ENCODE assay signal across 16 cellular contexts in the genomic region with DNA sequence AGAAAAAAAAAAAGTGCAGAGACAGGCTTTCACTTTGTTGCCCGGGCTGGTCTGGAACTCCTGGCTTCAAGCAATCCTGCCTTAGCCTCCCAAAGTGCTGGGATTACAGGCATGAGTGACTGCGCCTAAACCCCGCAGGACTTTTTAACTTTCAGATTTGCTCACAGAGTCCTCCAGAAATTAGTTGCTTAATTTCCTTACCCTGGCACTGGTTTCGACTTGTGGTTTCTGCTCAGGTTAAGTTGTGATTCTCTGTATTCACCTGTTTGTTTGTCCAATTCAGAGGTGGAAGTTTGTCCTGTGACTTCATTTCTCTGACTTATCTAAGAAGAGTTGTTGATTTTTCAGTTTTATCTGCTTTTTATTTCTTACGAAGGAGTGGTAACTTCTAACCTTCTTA.
A peak's percentile ranks its signal among the peaks of the same experiment; 100 is the strongest.
DNase-seq lines count a peak whose midpoint lies in the region; ATAC-seq and TF ChIP-seq lines count a peak whose summit lies in the region.
"Had no signal": no experiment of that assay in that cellular context is flagged by ENCODE, and none has a peak within 500 bp of the region (broad histone marks: within the 10 kb centered on the region; RNA-seq: fewer than 3 reads in every experiment).

No MANE protein-coding gene starts in this region.

- no peaks in the 10 kb centered on the region for H3K36me3 Mint-ChIP-seq in activated CD4-positive, alpha-beta T cell treated with anti-CD3 and anti-CD28 coated beads, Interleukin-2, amount 10 ng/mL, durations not matched to agents 7 days and 5 days (ENCODE audit: low read depth)
- H3K36me3 Mint-ChIP-seq in activated CD4-positive, alpha-beta T cell treated with anti-CD3 and anti-CD28 coated beads, Interleukin-2, amount 10 ng/mL, durations not matched to agents 24 days and 14 days (ENCODE audit: low read depth) = no peaks in the 10 kb centered on the region
- H3K36me3 Mint-ChIP-seq: CD4-positive, CD25-positive, alpha-beta regulatory T cell had no signal

- TF ChIP-seq CTCF in OCI-LY3 (IDR thresholded peaks at IDR 0.05; ENCODE audit: low read depth, low read length) = no peak
- no peak for TF ChIP-seq CTCF in gastroesophageal sphincter (IDR thresholded peaks at IDR 0.05)
- no peak for TF ChIP-seq CTCF in prostate gland (IDR thresholded peaks at IDR 0.05)

- no peak for DNase-seq in activated CD4-positive, alpha-beta T cell treated with anti-CD3 and anti-CD28 coated beads, Interleukin-2, amount 10 ng/mL, durations not matched to agents 7 days and 5 days
- DNase-seq in activated CD4-positive, alpha-beta T cell treated with anti-CD3 and anti-CD28 coated beads, Interleukin-2, amount 10 ng/mL, durations not matched to agents 24 days and 14 days = no peak
- DNase-seq in activated T-cell treated with anti-CD3 and anti-CD28 coated beads, Interleukin-2, amount 50 U/mL, for 48 hours = no peak
- DNase-seq in SKM-1 treated with dmso at 0.1 percent for 144 hours (lab: John Stamatoyannopoulos, UW; ENCODE audit: unreplicated experiment) = no peak
- DNase-seq in prostate gland (ENCODE audit: low spot score) = no peak
- DNase-seq: AML-193; CD4-positive, CD25-positive, alpha-beta regulatory T cell; DMS53; IMR-90; KBM-7 had no signal

- H3K27ac ChIP-seq in OCI-LY3 (ENCODE audit: low read length) (peak overlapping the region; percentile 26; the same call in 1 of the 2 replicates), gastroesophageal sphincter (no peak overlapping the region), prostate gland (no peak overlapping the region)
- H3K27ac ChIP-seq: 22Rv1; BLaER1 treated with 17β-estradiol and CSF1 and Interleukin-3, amounts not matched to agents 10 nM and 100 nM had no signal

- H3K4me1 ChIP-seq in OCI-LY3 (ENCODE audit: low read length) (peaks cover 35% of the 10 kb centered on the region), gastroesophageal sphincter (no peaks in the 10 kb centered on the region), prostate gland (replicated peaks) (no peaks in the 10 kb centered on the region)
- H3K4me1 ChIP-seq: HAP-1 had no signal

- peak overlapping the region; percentile 31 for H3K27ac Mint-ChIP-seq in activated CD4-positive, alpha-beta T cell treated with anti-CD3 and anti-CD28 coated beads, Interleukin-2, amount 10 ng/mL, durations not matched to agents 7 days and 5 days
- no peak overlapping the region for H3K27ac Mint-ChIP-seq in activated CD4-positive, alpha-beta T cell treated with anti-CD3 and anti-CD28 coated beads, Interleukin-2, amount 10 ng/mL, durations not matched to agents 24 days and 14 days
- H3K27ac Mint-ChIP-seq: CD4-positive, CD25-positive, alpha-beta regulatory T cell had no signal

- WGBS in gastroesophageal sphincter (ENCODE audit: low coverage in 1 of 2), 2 donors = 85 to 90% methylated on average over 5 of the region's 5 CpGs
- WGBS in prostate gland = 93% methylated on average over 5 of the region's 5 CpGs

- H3K9me3 ChIP-seq in OCI-LY3 (ENCODE audit: insufficient read depth, low read length) (no peaks in the 10 kb centered on the region), gastroesophageal sphincter (peaks cover 0 to 10% (median 0%) of the 10 kb centered on the region in 3 donors), prostate gland (no peaks in the 10 kb centered on the region)

- peak overlapping the region; percentile 65 for H3K4me2 ChIP-seq in OCI-LY3 (ENCODE audit: low read length)
- H3K4me2 ChIP-seq: BLaER1 treated with 17β-estradiol and CSF1 and Interleukin-3, amounts not matched to agents 10 nM and 100 nM had no signal

- H3K9ac ChIP-seq in OCI-LY3 (ENCODE audit: low read length) = no peak overlapping the region
- H3K9ac ChIP-seq: BLaER1 treated with 17β-estradiol and CSF1 and Interleukin-3, amounts not matched to agents 10 nM and 100 nM had no signal

- H3K27me3 Mint-ChIP-seq in activated CD4-positive, alpha-beta T cell treated with anti-CD3 and anti-CD28 coated beads, Interleukin-2, amount 10 ng/mL, durations not matched to agents 7 days and 5 days = no peaks in the 10 kb centered on the region
- H3K27me3 Mint-ChIP-seq in activated CD4-positive, alpha-beta T cell treated with anti-CD3 and anti-CD28 coated beads, Interleukin-2, amount 10 ng/mL, durations not matched to agents 24 days and 14 days = no peaks in the 10 kb centered on the region
- H3K27me3 Mint-ChIP-seq: CD4-positive, CD25-positive, alpha-beta regulatory T cell had no signal

- POLR2A ChIA-PET in activated CD4-positive, alpha-beta T cell treated with anti-CD3 and anti-CD28 coated beads, Interleukin-2, amount 10 ng/mL, durations not matched to agents 7 days and 5 days (lab: Charles Lee) = no interaction called here

- no peaks in the 10 kb centered on the region for H3K79me2 ChIP-seq in OCI-LY3 (ENCODE audit: low read length)

- no peaks in the 10 kb centered on the region for H3K9me3 Mint-ChIP-seq in activated CD4-positive, alpha-beta T cell treated with anti-CD3 and anti-CD28 coated beads, Interleukin-2, amount 10 ng/mL, durations not matched to agents 7 days and 5 days
- H3K9me3 Mint-ChIP-seq in activated CD4-positive, alpha-beta T cell treated with anti-CD3 and anti-CD28 coated beads, Interleukin-2, amount 10 ng/mL, durations not matched to agents 24 days and 14 days = no peaks in the 10 kb centered on the region

- peak; percentile 40 for ATAC-seq in HG02885 (IDR thresholded peaks at IDR 0.05; ENCODE audit: poor library complexity, unreplicated experiment)
- no peak for ATAC-seq in gastroesophageal sphincter

- no peak for TF ChIP-seq POLR2A in gastroesophageal sphincter (IDR thresholded peaks at IDR 0.05)
- no peak for TF ChIP-seq POLR2A in prostate gland (IDR thresholded peaks at IDR 0.05)

- TF ChIP-seq EP300 in gastroesophageal sphincter (IDR thresholded peaks at IDR 0.05) = no peak

- H3K4me3 ChIP-seq in OCI-LY3 (ENCODE audit: low read length) = peak overlapping the region; percentile 54
- H3K4me3 ChIP-seq in gastroesophageal sphincter = no peak overlapping the region
- no peak overlapping the region for H3K4me3 ChIP-seq in prostate gland
- H3K4me3 ChIP-seq: BLaER1 treated with 17β-estradiol and CSF1 and Interleukin-3, amounts not matched to agents 10 nM and 100 nM; HAP-1 had no signal

- CTCF ChIA-PET in activated CD4-positive, alpha-beta T cell treated with anti-CD3 and anti-CD28 coated beads, Interleukin-2, amount 10 ng/mL, durations not matched to agents 7 days and 5 days (lab: Charles Lee) = no interaction called here

- H3K36me3 ChIP-seq in OCI-LY3 (replicated peaks; ENCODE audit: low read depth, low read length) (peaks cover 3% of the 10 kb centered on the region), gastroesophageal sphincter (no peaks in the 10 kb centered on the region), prostate gland (no peaks in the 10 kb centered on the region)
- H3K36me3 ChIP-seq: BLaER1 treated with 17β-estradiol and CSF1 and Interleukin-3, amounts not matched to agents 10 nM and 100 nM; HAP-1 had no signal

- H4K20me1 ChIP-seq in OCI-LY3 (ENCODE audit: insufficient read depth, low read length) = no peaks in the 10 kb centered on the region
- H4K20me1 ChIP-seq: BLaER1 treated with 17β-estradiol and CSF1 and Interleukin-3, amounts not matched to agents 10 nM and 100 nM had no signal

- no peaks in the 10 kb centered on the region for H3K4me1 Mint-ChIP-seq in activated CD4-positive, alpha-beta T cell treated with anti-CD3 and anti-CD28 coated beads, Interleukin-2, amount 10 ng/mL, durations not matched to agents 7 days and 5 days
- H3K4me1 Mint-ChIP-seq in activated CD4-positive, alpha-beta T cell treated with anti-CD3 and anti-CD28 coated beads, Interleukin-2, amount 10 ng/mL, durations not matched to agents 24 days and 14 days = no peaks in the 10 kb centered on the region
- H3K4me1 Mint-ChIP-seq: CD4-positive, CD25-positive, alpha-beta regulatory T cell had no signal

- intact Hi-C loops in activated CD4-positive, alpha-beta T cell treated with anti-CD3 and anti-CD28 coated beads, Interleukin-2, amount 10 ng/mL, durations not matched to agents 24 days and 14 days (cut with micrococcal nuclease) = no loop called here
- intact Hi-C loops in prostate gland (cut with DNase I) = no loop called here

- no peak overlapping the region for H3K4me3 Mint-ChIP-seq in activated CD4-positive, alpha-beta T cell treated with anti-CD3 and anti-CD28 coated beads, Interleukin-2, amount 10 ng/mL, durations not matched to agents 7 days and 5 days
- no peak overlapping the region for H3K4me3 Mint-ChIP-seq in activated CD4-positive, alpha-beta T cell treated with anti-CD3 and anti-CD28 coated beads, Interleukin-2, amount 10 ng/mL, durations not matched to agents 24 days and 14 days
- H3K4me3 Mint-ChIP-seq: CD4-positive, CD25-positive, alpha-beta regulatory T cell had no signal

- H2AFZ ChIP-seq in OCI-LY3 (ENCODE audit: low read depth, low read length) = no peak overlapping the region

- H3K27me3 ChIP-seq in OCI-LY3 (ENCODE audit: low read depth, low read length) = peaks cover 38% of the 10 kb centered on the region
- peaks cover 5% of the 10 kb centered on the region for H3K27me3 ChIP-seq in gastroesophageal sphincter
- no peaks in the 10 kb centered on the region for H3K27me3 ChIP-seq in prostate gland (replicated peaks; ENCODE audit: insufficient read depth)
- H3K27me3 ChIP-seq: BLaER1 treated with 17β-estradiol and CSF1 and Interleukin-3, amounts not matched to agents 10 nM and 100 nM had no signal
